9 cellular contexts compared by ENCODE assay signal in genomic region chr6:43570876-43571441, GRCh38. TPM values are rescaled to one million over a fixed set of nuclear protein-coding genes. Genes with fewer than 3 reads are reported as not detected.
DNase-seq lines count a peak whose midpoint lies in the region; ATAC-seq lines count a peak whose summit lies in the region.
"Had no signal": no experiment of that assay in that cellular context is flagged by ENCODE, and none has a peak within 500 bp of the region (broad histone marks: within the 10 kb centered on the region; RNA-seq: fewer than 3 reads in every experiment).

No MANE protein-coding gene starts in this region.

- H3K27me3 Mint-ChIP-seq in activated naive CD4-positive, alpha-beta T cell treated with anti-CD3 and anti-CD28 coated beads for 36 hours (ENCODE audit: low read depth) = no peaks in the 10 kb centered on the region
- no peaks in the 10 kb centered on the region for H3K27me3 Mint-ChIP-seq in activated naive CD8-positive, alpha-beta T cell

- intact Hi-C loops in activated naive CD4-positive, alpha-beta T cell treated with anti-CD3 and anti-CD28 coated beads for 36 hours (cut with micrococcal nuclease) = loop anchor here (1.0 to 10.0 kb wide), 4 partner anchors 58 to 796 kb away; partner anchors contain the start of genes CNPY3 and GTPBP2

- no peak overlapping the region for H3K4me3 Mint-ChIP-seq in activated naive CD4-positive, alpha-beta T cell treated with anti-CD3 and anti-CD28 coated beads for 36 hours
- H3K4me3 Mint-ChIP-seq in activated naive CD8-positive, alpha-beta T cell = no peak overlapping the region

- H3K36me3 Mint-ChIP-seq in activated naive CD4-positive, alpha-beta T cell treated with anti-CD3 and anti-CD28 coated beads for 36 hours (ENCODE audit: low read depth) = peaks cover 52% of the 10 kb centered on the region
- peaks cover 15% of the 10 kb centered on the region for H3K36me3 Mint-ChIP-seq in activated naive CD8-positive, alpha-beta T cell

- peak; percentile 32 for ATAC-seq in stimulated activated naive CD8-positive, alpha-beta T cell treated with anti-CD3 and anti-CD28 coated beads, Interleukin-15, Interleukin-2, amounts not matched to agents 100 U/mL and 50 U/mL, for 24 hours

- peak overlapping the region; percentile 89 for H3K27ac Mint-ChIP-seq in activated naive CD4-positive, alpha-beta T cell treated with anti-CD3 and anti-CD28 coated beads for 36 hours
- peak overlapping the region; percentile 67 for H3K27ac Mint-ChIP-seq in activated naive CD8-positive, alpha-beta T cell

- H3K4me1 Mint-ChIP-seq in activated naive CD4-positive, alpha-beta T cell treated with anti-CD3 and anti-CD28 coated beads for 36 hours (ENCODE audit: low read depth) = peaks cover 36% of the 10 kb centered on the region
- peaks cover 19% of the 10 kb centered on the region for H3K4me1 Mint-ChIP-seq in activated naive CD8-positive, alpha-beta T cell (ENCODE audit: low read depth)

- DNase-seq in activated naive CD4-positive, alpha-beta T cell treated with anti-CD3 and anti-CD28 coated beads for 36 hours = peak; percentile 34
- no peak for DNase-seq in activated naive CD4-positive, alpha-beta T cell treated with Interleukin-2 at 50 U/mL for 16 hours
- no peak for DNase-seq in stimulated activated naive CD8-positive, alpha-beta T cell treated with anti-CD3 and anti-CD28 coated beads, Interleukin-15, Interleukin-2, amounts not matched to agents 100 U/mL and 50 U/mL, for 24 hours
- DNase-seq in HT-29 (ENCODE audit: low spot score) (no peak), NCI-H510A (lab: John Stamatoyannopoulos, UW) (no peak)
- DNase-seq: AML-193, Karpas-422, Right ventricle myocardium superior had no signal

- H3K9me3 Mint-ChIP-seq in activated naive CD4-positive, alpha-beta T cell treated with anti-CD3 and anti-CD28 coated beads for 36 hours = no peaks in the 10 kb centered on the region
- no peaks in the 10 kb centered on the region for H3K9me3 Mint-ChIP-seq in activated naive CD8-positive, alpha-beta T cell (ENCODE audit: low read depth)

- CTCF ChIA-PET in activated naive CD4-positive, alpha-beta T cell treated with anti-CD3 and anti-CD28 coated beads for 36 hours (lab: Charles Lee) = interaction anchor here (0.6 to 1.8 kb wide), 7 partner anchors 12 to 134 kb away, joined by 3 to 5 read pairs (median 4); no protein-coding TSS in a partner anchor

RNA-seq across cellular contexts. Expression of gene XPO5, which starts 4.9 kb away (rescaled TPM):
- 10 to 100 TPM; 74.9 to 93.2 TPM for total RNA-seq in activated naive CD4-positive, alpha-beta T cell treated with anti-CD3 and anti-CD28 coated beads for 36 hours
- total RNA-seq in HT-29 (2014; rRNA removed; shearing (Covaris generic)) = 65.9 and 71.0 TPM in 2 replicates

RNA-seq across cellular contexts. Expression of gene POLH, which starts 5.0 kb away (rescaled TPM):
- total RNA-seq in activated naive CD4-positive, alpha-beta T cell treated with anti-CD3 and anti-CD28 coated beads for 36 hours = 10 to 100 TPM; 63.3 to 68.6 TPM
- 4.7 and 6.6 TPM in 2 replicates for total RNA-seq in HT-29 (2014; rRNA removed; shearing (Covaris generic))

RNA-seq across cellular contexts. Expression of gene POLR1C, which starts 54.1 kb away (rescaled TPM):
- total RNA-seq in activated naive CD4-positive, alpha-beta T cell treated with anti-CD3 and anti-CD28 coated beads for 36 hours = 10 to 100 TPM; 47.5 to 50.1 TPM
- 42.4 and 56.0 TPM in 2 replicates for total RNA-seq in HT-29 (2014; rRNA removed; shearing (Covaris generic))

RNA-seq across cellular contexts. Expression of gene YIPF3, which starts 54.2 kb away (rescaled TPM):
- 10 to 100 TPM; 26.2 to 26.5 TPM for total RNA-seq in activated naive CD4-positive, alpha-beta T cell treated with anti-CD3 and anti-CD28 coated beads for 36 hours
- 92.4 and 102 TPM in 2 replicates for total RNA-seq in HT-29 (2014; rRNA removed; shearing (Covaris generic))

RNA-seq across cellular contexts. Expression of gene GTPBP2, which starts 58.1 kb away (rescaled TPM):
- 10 to 100 TPM; 54.5 to 57.5 TPM for total RNA-seq in activated naive CD4-positive, alpha-beta T cell treated with anti-CD3 and anti-CD28 coated beads for 36 hours
- total RNA-seq in HT-29 (2014; rRNA removed; shearing (Covaris generic)) = 71.9 and 83.1 TPM in 2 replicates
